14 cellular contexts compared by ENCODE assay signal in genomic region chr10:99593312-99593711, GRCh38. TPM values are rescaled to one million over a fixed set of nuclear protein-coding genes. Genes with fewer than 3 reads are reported as not detected.
DNase-seq lines count a peak whose midpoint lies in the region; ATAC-seq and TF ChIP-seq lines count a peak whose summit lies in the region.
"Had no signal": no experiment of that assay in that cellular context is flagged by ENCODE, and none has a peak within 500 bp of the region (broad histone marks: within the 10 kb centered on the region; RNA-seq: fewer than 3 reads in every experiment).

No MANE protein-coding gene starts in this region.

- no peaks in the 10 kb centered on the region for H3K27me3 Mint-ChIP-seq in Caco-2 (ENCODE audit: insufficient read depth, unreplicated experiment)

- CTCF ChIA-PET in Caco-2 (lab: Charles Lee), result interaction anchor here (0.5 kb wide), 1 partner anchor 10 kb away, joined by 4 read pairs; no protein-coding TSS in a partner anchor

- no peaks in the 10 kb centered on the region for H3K36me3 Mint-ChIP-seq in Caco-2 (ENCODE audit: insufficient read depth, unreplicated experiment)
- H3K36me3 Mint-ChIP-seq: CD8-positive, alpha-beta memory T cell had no signal

- peaks cover 21% of the 10 kb centered on the region for H3K4me1 ChIP-seq in Caco-2

- H3K9me3 ChIP-seq in Caco-2, result no peaks in the 10 kb centered on the region

- H3K4me1 Mint-ChIP-seq in Caco-2 (ENCODE audit: low read depth, unreplicated experiment), result peaks cover 24% of the 10 kb centered on the region
- H3K4me1 Mint-ChIP-seq: CD8-positive, alpha-beta memory T cell had no signal

- no peak overlapping the region for H3K27ac ChIP-seq in coronary artery
- H3K27ac ChIP-seq: GM23248 had no signal

- ATAC-seq in GM21526 (IDR thresholded peaks at IDR 0.05; ENCODE audit: low FRiP score, unreplicated experiment), result no peak

- H3K9me3 Mint-ChIP-seq in Caco-2 (ENCODE audit: unreplicated experiment), result no peaks in the 10 kb centered on the region
- H3K9me3 Mint-ChIP-seq: CD8-positive, alpha-beta memory T cell had no signal

- peak overlapping the region; percentile 19 for H3K4me3 Mint-ChIP-seq in Caco-2 (ENCODE audit: unreplicated experiment)
- H3K4me3 Mint-ChIP-seq: CD8-positive, alpha-beta memory T cell had no signal

- DNase-seq in Caco-2, result peak; percentile 80 to 87
- DNase-seq in HT-29 (ENCODE audit: low spot score), result peak; percentile 30
- DNase-seq in coronary artery (ENCODE audit: low spot score), result peak; percentile 7
- DNase-seq in renal cortical epithelial cell (ENCODE audit: low read depth), result peak; percentile 32
- DNase-seq in NCI-H2196 (lab: John Stamatoyannopoulos, UW; ENCODE audit: unreplicated experiment), result no peak
- DNase-seq in glomerular visceral epithelial cell (ENCODE audit: extremely low spot score), result no peak
- DNase-seq: CD8-positive, alpha-beta memory T cell; GM23248; NCI-H1092 treated with DMSO at 0.1 percent for 48 hours; NCI-H1694 treated with DMSO at 0.1 percent for 48 hours; NCI-H2171; NCI-H510A; SIG-M5 had no signal

- TF ChIP-seq CTCF in Caco-2 (IDR thresholded peaks at IDR 0.05; ENCODE audit: insufficient read depth in 1 of 2, low read depth in 1 of 2, low read length in 1 of 2, severe bottlenecking in 1 of 2, unreplicated experiment in 1 of 2) (no peak), coronary artery (IDR thresholded peaks at IDR 0.05) (no peak)

- no TSS peak for BruUV-seq in Caco-2 (replicated peaks; lab: Mats Ljungman, UMichigan)

- H3K4me3 ChIP-seq in Caco-2 (ENCODE audit: low read depth, low read length) (no peak overlapping the region), coronary artery (no peak overlapping the region)
- H3K4me3 ChIP-seq: GM23248 had no signal

- intact Hi-C loops in Caco-2 (cut with micrococcal nuclease; ENCODE audit: unreplicated experiment), result no loop called here

- H3K27me3 ChIP-seq in Caco-2 (replicated peaks; ENCODE audit: control insufficient read depth, insufficient read depth, low read length), result no peaks in the 10 kb centered on the region

- POLR2A ChIA-PET in Caco-2 (lab: Charles Lee), result interaction anchor here (0.6 kb wide), 1 partner anchor 10 kb away, joined by 3 read pairs; no protein-coding TSS in a partner anchor

- no peaks in the 10 kb centered on the region for H3K36me3 ChIP-seq in Caco-2 (ENCODE audit: control insufficient read depth, insufficient read depth, low read length)

- peak overlapping the region; percentile 16 for H3K27ac Mint-ChIP-seq in Caco-2 (ENCODE audit: unreplicated experiment)
- H3K27ac Mint-ChIP-seq: CD8-positive, alpha-beta memory T cell had no signal

RNA-seq across cellular contexts. Expression of gene SLC25A28, which starts 26.9 kb away (rescaled TPM):
- total RNA-seq in Caco-2 (2022), result 33.8 and 36.7 TPM in 2 replicates
- 19.9 and 29.4 TPM in 2 replicates for total RNA-seq in HT-29 (2014; rRNA removed; shearing (Covaris generic))
- total RNA-seq in renal cortical epithelial cell, result 8.0 and 12.9 TPM in 2 replicates

Comparison
In these comparisons a context has a peak if more than half of its experiments do, and no peak if none do; other contexts are left out.
1. DNase-seq: peak in Caco-2 (2 of 2), HT-29 (single experiment), coronary artery (single experiment) and renal cortical epithelial cell (single experiment); none in NCI-H2196 (single experiment) and glomerular visceral epithelial cell (single experiment).